18 cellular contexts compared by ENCODE assay signal in the genomic region with DNA sequence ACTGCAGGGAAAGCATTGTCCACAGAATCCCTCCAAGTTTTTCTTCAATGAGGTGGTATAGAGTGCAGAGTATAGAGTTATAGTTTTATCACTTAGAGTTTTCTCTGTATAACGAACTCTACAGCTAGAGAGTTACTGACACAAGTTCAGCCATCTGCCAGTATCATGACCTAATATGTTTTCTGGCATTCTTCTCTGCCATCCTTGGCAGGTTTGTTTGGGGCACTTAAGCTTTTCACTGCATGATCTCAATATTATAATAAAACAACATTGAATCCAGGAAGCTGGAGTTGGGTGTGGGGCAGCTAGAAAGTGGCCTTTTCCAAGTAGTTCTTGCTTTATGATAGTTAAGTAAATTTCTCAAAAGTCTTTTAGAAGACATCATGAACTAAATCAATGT.
"Had no signal": no experiment of that assay in that cellular context is flagged by ENCODE, and none has a peak within 500 bp of the region (broad histone marks: within the 10 kb centered on the region; RNA-seq: fewer than 3 reads in every experiment).

No MANE protein-coding gene starts in this region.

- DNase-seq: dermis blood vessel endothelial cell; effector CD4-positive, alpha-beta T cell; effector memory CD4-positive, alpha-beta T cell; foreskin fibroblast; foreskin melanocyte; gastrocnemius medialis; glutamatergic neuron; head of caudate nucleus; heart right ventricle; hippocampal formation; left cardiac atrium; left lung; left ventricle myocardium superior; lower lobe of right lung; mesenchymal stem cell; mucosa of descending colon; naive B cell; naive thymus-derived CD8-positive, alpha-beta T cell had no signal

- ATAC-seq: gastrocnemius medialis; heart right ventricle; left cardiac atrium; left lung; left ventricle myocardium superior; lower lobe of right lung; mucosa of descending colon; naive thymus-derived CD8-positive, alpha-beta T cell had no signal
